In genomic region chr2:195515551-195515950, GRCh38 we compare ENCODE assay signal across 22 cellular contexts.
"Had no signal": no experiment of that assay in that cellular context is flagged by ENCODE, and none has a peak within 500 bp of the region (broad histone marks: within the 10 kb centered on the region; RNA-seq: fewer than 3 reads in every experiment).

No MANE protein-coding gene starts in this region.

- H3K9me3 ChIP-seq: colonic mucosa, esophagus muscularis mucosa, gastroesophageal sphincter, heart left ventricle, left lung, lower lobe of right lung, mucosa of descending colon had no signal

- H3K27ac ChIP-seq: colonic mucosa, esophagus muscularis mucosa, foreskin keratinocyte, gastroesophageal sphincter, heart left ventricle, hepatocyte, left lung, lower lobe of right lung had no signal

- H3K4me1 ChIP-seq: colonic mucosa, esophagus muscularis mucosa, foreskin keratinocyte, gastroesophageal sphincter, heart left ventricle, left lung, lower lobe of right lung had no signal

- H3K27me3 ChIP-seq: colonic mucosa, esophagus muscularis mucosa, foreskin keratinocyte, gastroesophageal sphincter, heart left ventricle, hepatocyte, left lung had no signal

- H3K79me2 ChIP-seq: hepatocyte had no signal

- H2AFZ ChIP-seq: hepatocyte had no signal

- FAIRE-seq: endometrium, endothelial cell of umbilical vein, frontal cortex had no signal

- DNase-seq: colonic mucosa; cortex of kidney; effector CD8-positive, alpha-beta T cell; effector memory CD8-positive, alpha-beta T cell; endodermal cell; foreskin keratinocyte; heart left ventricle; hypothalamus; immature natural killer cell; islet precursor cell; left cardiac atrium; left ventricle myocardium superior; lower lobe of right lung; mesenchymal stem cell; mucosa of descending colon had no signal

- ATAC-seq: effector memory CD8-positive, alpha-beta T cell; foreskin keratinocyte; gastroesophageal sphincter; heart left ventricle; left cardiac atrium; left lung; left ventricle myocardium superior; lower lobe of right lung; mucosa of descending colon had no signal

- H3K36me3 ChIP-seq: colonic mucosa, esophagus muscularis mucosa, gastroesophageal sphincter, heart left ventricle, left lung, lower lobe of right lung had no signal

- H3K4me3 ChIP-seq: colonic mucosa, esophagus muscularis mucosa, gastroesophageal sphincter, heart left ventricle, hepatocyte, left lung, lower lobe of right lung, mucosa of descending colon had no signal

- H3K4me2 ChIP-seq: hepatocyte had no signal
